1 cellular context compared by ENCODE assay signal in the genomic region with DNA sequence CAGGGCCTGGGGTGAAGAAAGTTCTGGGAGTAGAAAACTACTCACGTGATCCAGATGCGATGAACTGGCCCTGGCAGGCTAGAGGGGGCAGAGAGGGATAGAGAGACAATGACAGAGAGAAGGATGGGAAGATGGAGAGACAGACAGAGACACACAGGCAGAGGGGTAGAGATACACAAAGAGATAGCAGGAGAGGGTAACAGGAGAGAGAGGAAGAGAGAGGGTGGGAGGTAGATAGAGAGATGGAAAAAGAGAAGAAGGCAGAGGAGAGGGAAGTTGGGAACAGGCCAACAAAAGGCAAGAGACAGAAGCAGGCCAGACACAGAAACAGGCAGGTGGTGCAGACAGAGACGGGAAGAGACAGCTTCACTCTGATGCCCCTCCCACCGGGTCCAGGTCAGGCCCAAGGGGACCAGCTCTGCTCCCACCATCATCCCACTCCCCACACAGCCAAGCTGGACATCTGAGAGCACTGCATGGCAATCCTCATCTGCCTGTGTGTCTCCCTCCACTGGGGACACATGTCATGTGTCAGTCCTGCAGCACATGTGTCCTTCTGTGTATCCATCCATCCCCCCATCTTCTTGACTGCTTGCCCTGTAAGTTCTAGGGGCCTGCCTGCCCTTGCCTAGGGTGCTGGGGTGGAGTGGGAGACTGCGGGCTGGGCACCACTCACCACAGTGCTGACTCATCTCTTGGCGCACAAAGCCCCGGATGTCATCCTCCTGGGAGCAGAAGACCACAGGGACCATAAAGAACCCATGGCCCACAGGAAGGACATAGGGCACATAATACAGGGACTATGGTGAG.
TF ChIP-seq lines count a peak whose summit lies in the region.

No MANE protein-coding gene starts in this region.

TF ChIP-seq in GM12878, 131 proteins besides CTCF, POLR2A, EP300 and RAD21:
- TF ChIP-seq EZH2 (IDR thresholded peaks at IDR 0.05; ENCODE audit: borderline replicate concordance, control insufficient read depth, low read depth, low read length) (no peak), HDGF (IDR thresholded peaks at IDR 0.05) (0 out of 2 replicates have a peak, but pooled peaks have one; percentile 25)
